1 cellular context compared by ENCODE assay signal in the genomic region with DNA sequence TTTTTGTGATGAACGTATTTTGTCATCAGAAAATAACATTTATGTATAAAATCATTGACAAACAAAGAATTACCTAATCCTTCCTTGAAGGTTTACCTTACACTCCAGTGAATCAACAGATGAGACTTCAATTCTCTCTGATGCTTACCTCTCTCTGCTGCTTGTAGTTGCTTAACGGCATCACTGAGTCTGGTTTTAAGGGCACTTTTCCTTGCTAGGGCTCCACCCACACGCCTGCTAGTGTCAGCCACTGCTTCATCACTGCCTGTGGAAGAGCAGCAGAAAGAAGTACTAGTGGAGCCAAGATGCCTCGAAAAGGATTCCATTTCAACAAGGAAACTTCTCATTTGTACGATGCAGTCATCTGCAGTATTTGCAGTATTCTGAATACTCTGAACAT.
TF ChIP-seq lines count a peak whose summit lies in the region.

No MANE protein-coding gene starts in this region.

TF ChIP-seq in HCT116, 20 proteins besides CTCF, POLR2A, EP300 and RAD21 (continued from another document):
- no peak for TF ChIP-seq REST (IDR thresholded peaks at IDR 0.05; ENCODE audit: low read depth)
- no peak for TF ChIP-seq ATF3 (IDR thresholded peaks at IDR 0.05)
- TF ChIP-seq SRF (IDR thresholded peaks at IDR 0.05; ENCODE audit: low read depth) = no peak
- no peak for TF ChIP-seq TCF7L2 (IDR thresholded peaks at IDR 0.05; ENCODE audit: borderline replicate concordance, extremely low read depth, insufficient read depth, insufficient read length)
- TF ChIP-seq SP1 (IDR thresholded peaks at IDR 0.05; ENCODE audit: low read depth) = no peak
- no peak for TF ChIP-seq YY1 (IDR thresholded peaks at IDR 0.05; ENCODE audit: extremely low read depth, insufficient replicate concordance, low read depth, low read length)
- TF ChIP-seq SIN3A (IDR thresholded peaks at IDR 0.05; ENCODE audit: low read depth) = no peak
- TF ChIP-seq JUND (IDR thresholded peaks at IDR 0.05) = no peak
- no peak for TF ChIP-seq CEBPB (IDR thresholded peaks at IDR 0.05; ENCODE audit: low read depth)
- no peak for TF ChIP-seq ZBTB33 (IDR thresholded peaks at IDR 0.05; ENCODE audit: extremely low read depth, insufficient replicate concordance, low read length)
- no peak for TF ChIP-seq MAX (IDR thresholded peaks at IDR 0.05)
- no peak for TF ChIP-seq CBX3 (IDR thresholded peaks at IDR 0.05; ENCODE audit: low read depth)
- TF ChIP-seq ZFX (IDR thresholded peaks at IDR 0.05) = no peak
- TF ChIP-seq EZH2 (IDR thresholded peaks at IDR 0.05) = no peak
